11 cellular contexts compared by ENCODE assay signal in genomic region chr1:162349635-162350330, GRCh38. TPM values are rescaled to one million over a fixed set of nuclear protein-coding genes. Genes with fewer than 3 reads are reported as not detected.
DNase-seq lines count a peak whose midpoint lies in the region; ATAC-seq and TF ChIP-seq lines count a peak whose summit lies in the region.
"Had no signal": no experiment of that assay in that cellular context is flagged by ENCODE, and none has a peak within 500 bp of the region (broad histone marks: within the 10 kb centered on the region; RNA-seq: fewer than 3 reads in every experiment).

No MANE protein-coding gene starts in this region.

- H3K4me2 ChIP-seq in mesendoderm (ENCODE audit: low read length) = no peak overlapping the region

- no peak overlapping the region for H2BK5ac ChIP-seq in mesendoderm (ENCODE audit: low read length)

- 60 to 63% methylated on average over 11 of the region's 11 CpGs for WGBS in body of pancreas, 2 donors
- no CpG with 5 or more reads among the region's 11 CpGs for WGBS in mesendoderm (ENCODE audit: extremely low coverage, insufficient coverage, low lambda C conversion rate)

- CTCF ChIA-PET in Calu3 (lab: Charles Lee) = interaction anchor here (0.7 to 1.0 kb wide), 2 partner anchors 31 to 294 kb away, joined by 3 read pairs; partner anchors contain the start of gene C1orf226
- CTCF ChIA-PET in activated CD8-positive, alpha-beta T cell treated with anti-CD3 and anti-CD28 coated beads, Interleukin-2, amount 10 ng/mL, durations not matched to agents 7 days and 5 days (lab: Charles Lee) = no interaction called here

- H3K4ac ChIP-seq in mesendoderm (ENCODE audit: low read depth, low read length) = no peak overlapping the region

- H3K4me1 Mint-ChIP-seq in Calu3 (ENCODE audit: low read depth, unreplicated experiment) = peaks cover 51% of the 10 kb centered on the region
- no peaks in the 10 kb centered on the region for H3K4me1 Mint-ChIP-seq in activated CD8-positive, alpha-beta T cell treated with anti-CD3 and anti-CD28 coated beads, Interleukin-2, amount 10 ng/mL, durations not matched to agents 7 days and 5 days (ENCODE audit: low read depth)

- no TSS peak for BruUV-seq in Calu3 (replicated peaks; lab: Mats Ljungman, UMichigan)

- no peaks in the 10 kb centered on the region for H3K79me2 ChIP-seq in mesendoderm (ENCODE audit: control insufficient read depth, insufficient read depth, low read length)

- no peaks in the 10 kb centered on the region for H3K27me3 ChIP-seq in body of pancreas
- H3K27me3 ChIP-seq in mesendoderm (ENCODE audit: insufficient read depth, low read length, poor library complexity) = no peaks in the 10 kb centered on the region
- H3K27me3 ChIP-seq: cardiac muscle cell had no signal

- H3K36me3 Mint-ChIP-seq in Calu3 (ENCODE audit: insufficient read depth, unreplicated experiment) = peaks cover 5% of the 10 kb centered on the region
- no peaks in the 10 kb centered on the region for H3K36me3 Mint-ChIP-seq in activated CD8-positive, alpha-beta T cell treated with anti-CD3 and anti-CD28 coated beads, Interleukin-2, amount 10 ng/mL, durations not matched to agents 7 days and 5 days (ENCODE audit: low read depth)

- no peak overlapping the region for H2BK120ac ChIP-seq in mesendoderm (ENCODE audit: low read depth, low read length)

- H3K27me3 Mint-ChIP-seq in Calu3 (ENCODE audit: unreplicated experiment) = no peaks in the 10 kb centered on the region
- peaks cover 12% of the 10 kb centered on the region for H3K27me3 Mint-ChIP-seq in activated CD8-positive, alpha-beta T cell treated with anti-CD3 and anti-CD28 coated beads, Interleukin-2, amount 10 ng/mL, durations not matched to agents 7 days and 5 days (ENCODE audit: low read depth)

- H3K4me3 ChIP-seq in body of pancreas (no peak overlapping the region), mesendoderm (ENCODE audit: low read length) (no peak overlapping the region)
- H3K4me3 ChIP-seq: cardiac muscle cell, thoracic aorta had no signal

- no peak overlapping the region for H2AK5ac ChIP-seq in mesendoderm (ENCODE audit: low read length)

- DNase-seq in Calu3 (peak; percentile 17), LoVo (ENCODE audit: low spot score) (peak; percentile 91), body of pancreas (no peak), mesendoderm (peak; percentile 23), NCI-H1436 treated with DMSO at 0.1 percent for 48 hours (lab: John Stamatoyannopoulos, UW) (no peak)
- no peak for DNase-seq in activated CD8-positive, alpha-beta T cell treated with anti-CD3 and anti-CD28 coated beads, Interleukin-2, amount 10 ng/mL, durations not matched to agents 7 days and 5 days
- DNase-seq: activated CD4-positive, alpha-beta T cell treated with anti-CD3 and anti-CD28 coated beads for 1 hour had no signal

- H3K4me1 ChIP-seq in body of pancreas (peaks cover 6% of the 10 kb centered on the region), mesendoderm (ENCODE audit: control insufficient read depth, low read depth, low read length) (peaks cover 9% of the 10 kb centered on the region)

- peak; percentile 18 for ATAC-seq in body of pancreas
- no peak for ATAC-seq in activated CD8-positive, alpha-beta T cell treated with anti-CD3 and anti-CD28 coated beads, Interleukin-2, amount 10 ng/mL, durations not matched to agents 7 days and 5 days
- no peak for ATAC-seq in GM19035 (IDR thresholded peaks at IDR 0.05; ENCODE audit: unreplicated experiment)
- no peak for ATAC-seq in GM21381 (IDR thresholded peaks at IDR 0.05; ENCODE audit: unreplicated experiment)

- intact Hi-C loops in Calu3 (cut with micrococcal nuclease; ENCODE audit: unreplicated experiment) = loop anchor here (5.0 to 10.0 kb wide), 2 partner anchors 62 to 155 kb away; no protein-coding TSS in a partner anchor
- intact Hi-C loops in body of pancreas (cut with DNase I) = no loop called here

- H3K9ac ChIP-seq in mesendoderm (ENCODE audit: low read length) = no peak overlapping the region

- H3K9me3 Mint-ChIP-seq in Calu3 (ENCODE audit: low read depth, unreplicated experiment) = no peaks in the 10 kb centered on the region
- no peaks in the 10 kb centered on the region for H3K9me3 Mint-ChIP-seq in activated CD8-positive, alpha-beta T cell treated with anti-CD3 and anti-CD28 coated beads, Interleukin-2, amount 10 ng/mL, durations not matched to agents 7 days and 5 days (ENCODE audit: insufficient read depth)

- no peak overlapping the region for H4K8ac ChIP-seq in mesendoderm (ENCODE audit: low read depth, low read length)

- no peak for TF ChIP-seq POLR2A in body of pancreas (IDR thresholded peaks at IDR 0.05)

- H3K36me3 ChIP-seq in body of pancreas (replicated peaks in 1 of 2; ENCODE audit: insufficient read depth in 1 of 2, low read depth in 2 of 2) (no peaks in the 10 kb centered on the region), mesendoderm (ENCODE audit: control insufficient read depth, insufficient read depth, low read length) (no peaks in the 10 kb centered on the region)
- H3K36me3 ChIP-seq: cardiac muscle cell, thoracic aorta had no signal

- H4K5ac ChIP-seq in mesendoderm (ENCODE audit: low read length) = no peak overlapping the region

- no peaks in the 10 kb centered on the region for H3K79me1 ChIP-seq in mesendoderm (ENCODE audit: low read length)

- H3K27ac ChIP-seq in body of pancreas = no peak overlapping the region
- no peak overlapping the region for H3K27ac ChIP-seq in mesendoderm (ENCODE audit: low read depth, low read length)
- H3K27ac ChIP-seq: cardiac muscle cell, thoracic aorta had no signal

- POLR2A ChIA-PET in activated CD8-positive, alpha-beta T cell treated with anti-CD3 and anti-CD28 coated beads, Interleukin-2, amount 10 ng/mL, durations not matched to agents 7 days and 5 days (lab: Charles Lee) = no interaction called here

- no peaks in the 10 kb centered on the region for H3K9me3 ChIP-seq in body of pancreas
- H3K9me3 ChIP-seq: thoracic aorta had no signal

- no peak overlapping the region for H3K23ac ChIP-seq in mesendoderm (ENCODE audit: low read length)

- no peak overlapping the region for H2BK15ac ChIP-seq in mesendoderm (replicated peaks; ENCODE audit: low read depth)

- no peak overlapping the region for H3K56ac ChIP-seq in mesendoderm (ENCODE audit: low read length)

- no peak overlapping the region for H3K18ac ChIP-seq in mesendoderm (ENCODE audit: low read length)

- peak overlapping the region; percentile 45 for H3K27ac Mint-ChIP-seq in Calu3 (ENCODE audit: unreplicated experiment)
- no peak overlapping the region for H3K27ac Mint-ChIP-seq in activated CD8-positive, alpha-beta T cell treated with anti-CD3 and anti-CD28 coated beads, Interleukin-2, amount 10 ng/mL, durations not matched to agents 7 days and 5 days

- peak overlapping the region; percentile 7 for H3K4me3 Mint-ChIP-seq in Calu3 (ENCODE audit: low read depth, unreplicated experiment)
- no peak overlapping the region for H3K4me3 Mint-ChIP-seq in activated CD8-positive, alpha-beta T cell treated with anti-CD3 and anti-CD28 coated beads, Interleukin-2, amount 10 ng/mL, durations not matched to agents 7 days and 5 days

- TF ChIP-seq CTCF in Calu3 (IDR thresholded peaks at IDR 0.05; ENCODE audit: unreplicated experiment) (no peak), body of pancreas (IDR thresholded peaks at IDR 0.05) (no peak)

RNA-seq across cellular contexts. Expression of gene SPATA46, which starts 26.9 kb away (rescaled TPM):
- total RNA-seq in Calu3 (2022) = not detected in 2 replicates
- not detected for total RNA-seq in body of pancreas
- polyA plus RNA-seq in mesendoderm (2013, experiment 1 of 2) = not detected
- polyA plus RNA-seq in mesendoderm (2013, experiment 2 of 2) = not detected
- not detected for total RNA-seq in activated CD8-positive, alpha-beta T cell treated with anti-CD3 and anti-CD28 coated beads, Interleukin-2, amount 10 ng/mL, durations not matched to agents 7 days and 5 days
- total RNA-seq: cardiac muscle cell, thoracic aorta had no signal
- polyA plus RNA-seq: cardiac muscle cell had no signal

RNA-seq across cellular contexts. Expression of gene C1orf226, which starts 31.7 kb away (rescaled TPM):
- total RNA-seq in Calu3 (2022) = 10.5 and 14.1 TPM in 2 replicates
- total RNA-seq in body of pancreas = 1 to 10 TPM; 1.3 to 4.0 TPM
- 19.3 TPM for polyA plus RNA-seq in mesendoderm (2013, experiment 1 of 2)
- 18.5 TPM for polyA plus RNA-seq in mesendoderm (2013, experiment 2 of 2)
- total RNA-seq in activated CD8-positive, alpha-beta T cell treated with anti-CD3 and anti-CD28 coated beads, Interleukin-2, amount 10 ng/mL, durations not matched to agents 7 days and 5 days = not detected

Comparison
In these comparisons a context has a peak if more than half of its experiments do, and no peak if none do; other contexts are left out.
1. DNase-seq: peak in Calu3 (single experiment), LoVo (single experiment) and mesendoderm (single experiment); none in body of pancreas (0 of 4), activated CD8-positive, alpha-beta T cell treated with anti-CD3 and anti-CD28 coated beads, Interleukin-2, amount 10 ng/mL, durations not matched to agents 7 days and 5 days (single experiment) and NCI-H1436 treated with DMSO at 0.1 percent for 48 hours (single experiment).